24 cellular contexts compared by ENCODE assay signal in genomic region chr20:42277203-42277602, GRCh38.
DNase-seq lines count a peak whose midpoint lies in the region; ATAC-seq lines count a peak whose summit lies in the region.
"Had no signal": no experiment of that assay in that cellular context is flagged by ENCODE, and none has a peak within 500 bp of the region (broad histone marks: within the 10 kb centered on the region; RNA-seq: fewer than 3 reads in every experiment).

No MANE protein-coding gene starts in this region.

- DNase-seq in NCI-H146 (lab: John Stamatoyannopoulos, UW) (peak; percentile 6), NCI-H146 treated with DMSO at 0.1 percent for 48 hours (lab: John Stamatoyannopoulos, UW; ENCODE audit: unreplicated experiment) (no peak), NCI-H1417 treated with DMSO at 0.1 percent for 48 hours (lab: John Stamatoyannopoulos, UW) (peak; percentile 55), amygdala (lab: John Stamatoyannopoulos, UW) (peak in 29 of 56 donors; percentile 1 to 49 (median 13)), pons (ENCODE audit: low spot score) (peak; percentile 35), NCI-H446 treated with DMSO at 0.1 percent for 48 hours (lab: John Stamatoyannopoulos, UW) (no peak)
- no peak for DNase-seq in stimulated activated naive CD8-positive, alpha-beta T cell treated with anti-CD3 and anti-CD28 coated beads, Interleukin-15, amount 100 ng/mL, for 72 hours
- DNase-seq in T-helper 2 cell treated with Interferon-gamma antibody and Interleukin-4, amounts not matched to agents 5 μg/mL and 100 μg/mL, for 36 hours (ENCODE audit: low spot score), result no peak
- DNase-seq: 8988T; activated CD4-positive, alpha-beta T cell treated with anti-CD3 and anti-CD28 coated beads, Interleukin-2, amount 50 U/mL, for 1 hour; activated CD8-positive, alpha-beta memory T cell treated with anti-CD3 and anti-CD28 coated beads, Interleukin-2, amount 50 U/mL, for 4 hours; activated effector memory CD4-positive, alpha-beta T cell treated with anti-CD3 and anti-CD28 coated beads, Interleukin-2, amount 50 U/mL, for 16 hours; Calu3; heart left ventricle; HFFc6; NCI-H1694; nephron progenitor cell; PC-9; stimulated activated CD4-positive, alpha-beta T cell treated with anti-CD3 and anti-CD28 coated beads, Interleukin-4, amount 100 ng/mL, for 24 hours; T-helper 17 cell had no signal

- no peak for ATAC-seq in stimulated activated naive CD8-positive, alpha-beta T cell treated with anti-CD3 and anti-CD28 coated beads, Interleukin-15, amount 100 ng/mL, for 72 hours
- ATAC-seq: heart left ventricle, HepG2, left lobe of liver, T-helper 17 cell had no signal

- no peaks in the 10 kb centered on the region for H3K4me1 Mint-ChIP-seq in stimulated activated naive CD8-positive, alpha-beta T cell treated with anti-CD3 and anti-CD28 coated beads, Interleukin-15, amount 100 ng/mL, for 72 hours
- H3K4me1 Mint-ChIP-seq in T-helper 2 cell treated with Interferon-gamma antibody and Interleukin-4, amounts not matched to agents 5 μg/mL and 100 μg/mL, for 36 hours (ENCODE audit: low read depth), result no peaks in the 10 kb centered on the region
- H3K4me1 Mint-ChIP-seq: B cell, mesothelial cell of epicardium, nephron progenitor cell, T-helper 17 cell had no signal

- H3K9me3 Mint-ChIP-seq in stimulated activated naive CD8-positive, alpha-beta T cell treated with anti-CD3 and anti-CD28 coated beads, Interleukin-15, amount 100 ng/mL, for 72 hours, result peaks cover 11 to 16% of the 10 kb centered on the region in 2 donors
- peaks cover 4% of the 10 kb centered on the region for H3K9me3 Mint-ChIP-seq in T-helper 2 cell treated with Interferon-gamma antibody and Interleukin-4, amounts not matched to agents 5 μg/mL and 100 μg/mL, for 36 hours
- H3K9me3 Mint-ChIP-seq: mesothelial cell of epicardium, nephron progenitor cell had no signal

- no peak overlapping the region for H3K4me3 Mint-ChIP-seq in stimulated activated naive CD8-positive, alpha-beta T cell treated with anti-CD3 and anti-CD28 coated beads, Interleukin-15, amount 100 ng/mL, for 72 hours
- H3K4me3 Mint-ChIP-seq in T-helper 2 cell treated with Interferon-gamma antibody and Interleukin-4, amounts not matched to agents 5 μg/mL and 100 μg/mL, for 36 hours, result no peak overlapping the region
- H3K4me3 Mint-ChIP-seq: B cell, HFFc6, mesothelial cell of epicardium, nephron progenitor cell, T-helper 17 cell had no signal

- no peaks in the 10 kb centered on the region for H3K36me3 Mint-ChIP-seq in T-helper 2 cell treated with Interferon-gamma antibody and Interleukin-4, amounts not matched to agents 5 μg/mL and 100 μg/mL, for 36 hours (ENCODE audit: low read depth)
- H3K36me3 Mint-ChIP-seq: mesothelial cell of epicardium had no signal

- no peaks in the 10 kb centered on the region for H3K27me3 Mint-ChIP-seq in stimulated activated naive CD8-positive, alpha-beta T cell treated with anti-CD3 and anti-CD28 coated beads, Interleukin-15, amount 100 ng/mL, for 72 hours
- no peaks in the 10 kb centered on the region for H3K27me3 Mint-ChIP-seq in T-helper 2 cell treated with Interferon-gamma antibody and Interleukin-4, amounts not matched to agents 5 μg/mL and 100 μg/mL, for 36 hours (ENCODE audit: low read depth)
- H3K27me3 Mint-ChIP-seq: B cell, T-helper 17 cell had no signal

- no peak overlapping the region for H3K27ac Mint-ChIP-seq in stimulated activated naive CD8-positive, alpha-beta T cell treated with anti-CD3 and anti-CD28 coated beads, Interleukin-15, amount 100 ng/mL, for 72 hours
- no peak overlapping the region for H3K27ac Mint-ChIP-seq in T-helper 2 cell treated with Interferon-gamma antibody and Interleukin-4, amounts not matched to agents 5 μg/mL and 100 μg/mL, for 36 hours
- H3K27ac Mint-ChIP-seq: B cell, HFFc6, mesothelial cell of epicardium, nephron progenitor cell, T-helper 17 cell had no signal

Comparison
In these comparisons a context has a peak if more than half of its experiments do, and no peak if none do; other contexts are left out.
1. DNase-seq: peak in NCI-H146 (single experiment), NCI-H1417 treated with DMSO at 0.1 percent for 48 hours (single experiment), amygdala (29 of 56) and pons (single experiment); none in NCI-H146 treated with DMSO at 0.1 percent for 48 hours (single experiment), stimulated activated naive CD8-positive, alpha-beta T cell treated with anti-CD3 and anti-CD28 coated beads, Interleukin-15, amount 100 ng/mL, for 72 hours (0 of 2), T-helper 2 cell treated with Interferon-gamma antibody and Interleukin-4, amounts not matched to agents 5 μg/mL and 100 μg/mL, for 36 hours (single experiment) and NCI-H446 treated with DMSO at 0.1 percent for 48 hours (single experiment).